8 cellular contexts compared by ENCODE assay signal in the genomic region with DNA sequence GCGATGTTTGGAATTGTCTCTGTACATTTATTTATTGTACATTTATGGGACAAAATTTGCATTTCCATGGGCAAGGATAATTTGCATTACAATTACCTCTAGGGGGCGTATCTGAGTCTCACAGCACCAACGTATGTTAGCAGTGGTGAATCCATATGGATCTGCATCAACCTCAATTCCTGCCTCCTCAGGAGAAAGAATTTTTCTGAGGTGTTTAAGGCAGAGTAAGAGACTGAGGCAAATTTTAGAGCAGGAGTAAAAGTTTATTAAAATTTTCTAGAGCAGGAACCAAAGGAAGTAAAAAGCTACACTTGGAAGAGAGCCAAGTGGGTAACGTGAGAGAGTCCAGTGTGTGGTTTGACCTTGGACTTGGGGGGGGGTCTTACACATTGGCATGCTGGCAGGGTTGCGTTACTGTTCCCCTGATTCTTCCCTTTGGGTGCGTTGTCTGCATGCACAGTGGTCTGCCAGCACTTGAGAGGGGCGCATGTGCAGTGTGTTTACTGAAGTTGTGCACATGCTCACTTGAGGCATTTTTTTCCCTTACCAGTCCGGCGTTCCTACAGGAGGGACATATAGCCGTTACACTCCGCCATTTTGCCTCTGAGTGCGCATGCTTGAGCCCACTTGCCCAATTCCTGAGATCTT. TPM values are rescaled to one million over a fixed set of nuclear protein-coding genes. Genes with fewer than 3 reads are reported as not detected.
DNase-seq lines count a peak whose midpoint lies in the region; ATAC-seq and TF ChIP-seq lines count a peak whose summit lies in the region.

No MANE protein-coding gene starts in this region.

- DNase-seq in SIG-M5 treated with dmso at 0.1 percent for 504 hours (lab: John Stamatoyannopoulos, UW; ENCODE audit: unreplicated experiment) (peak; percentile 42), SIG-M5 (lab: John Stamatoyannopoulos, UW) (no peak), NCI-H460 (ENCODE audit: extremely low read depth, low read depth) (peak; percentile 58), cardiac fibroblast (ENCODE audit: low read depth in 2 of 2) (peak; percentile 75 to 77), midbrain (lab: John Stamatoyannopoulos, UW) (peak; percentile 53), T-helper 9 cell (no peak), iPS-NIHi7 (ENCODE audit: extremely low spot score) (no peak)

- TF ChIP-seq CTCF in cardiac fibroblast (IDR thresholded peaks at IDR 0.05; ENCODE audit: low read depth, low read length) = peak; percentile 78

- H3K4me3 ChIP-seq in cardiac fibroblast (replicated peaks in 1 of 2; ENCODE audit: low read depth in 2 of 2, low read length in 2 of 2) = no peak overlapping the region

- ATAC-seq in HG03159 (IDR thresholded peaks at IDR 0.05; ENCODE audit: unreplicated experiment) = no peak

RNA-seq across cellular contexts. Expression of a gene that starts 21.0 kb away (rescaled TPM):
- 32.1 and 35.5 TPM in 2 replicates for total RNA-seq in NCI-H460 (2014; rRNA removed; shearing (Covaris generic))
- polyA plus RNA-seq in NCI-H460 (2014; cell fraction: nucleus; rRNA removed) = 20.9 and 32.9 TPM in 2 replicates

RNA-seq across cellular contexts. Expression of a gene that starts 45.3 kb away (rescaled TPM):
- total RNA-seq in NCI-H460 (2014; rRNA removed; shearing (Covaris generic)) = 13.8 and 15.5 TPM in 2 replicates
- polyA plus RNA-seq in NCI-H460 (2014; cell fraction: nucleus; rRNA removed) = 25.5 and 27.1 TPM in 2 replicates

Comparison
In these comparisons a context has a peak if more than half of its experiments do, and no peak if none do; other contexts are left out.
1. DNase-seq: peak in SIG-M5 treated with dmso at 0.1 percent for 504 hours (single experiment), NCI-H460 (single experiment), cardiac fibroblast (2 of 2) and midbrain (single experiment); none in SIG-M5 (single experiment), T-helper 9 cell (single experiment) and iPS-NIHi7 (single experiment).